In the genomic region with DNA sequence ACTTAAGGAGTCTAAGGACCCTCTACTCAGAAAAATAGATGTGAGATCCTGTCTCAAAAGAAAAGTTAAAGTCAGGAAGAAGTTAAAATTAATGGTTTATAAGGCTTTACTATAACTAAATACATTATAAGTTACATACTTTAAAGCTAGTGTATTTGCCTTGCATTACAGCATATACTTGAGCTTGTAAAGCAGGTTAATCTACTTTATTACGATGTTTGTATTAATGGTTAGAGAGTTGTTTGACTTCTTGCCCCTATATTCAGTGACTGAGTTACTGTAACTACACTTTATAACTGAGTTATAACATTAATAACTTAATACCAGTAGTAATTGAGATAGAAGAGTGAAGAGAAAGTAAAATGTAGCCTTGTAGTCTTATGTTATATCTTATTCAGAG, we compare ENCODE assay signal across 10 cellular contexts. TPM values are rescaled to one million over a fixed set of nuclear protein-coding genes. Genes with fewer than 3 reads are reported as not detected.
DNase-seq lines count a peak whose midpoint lies in the region; ATAC-seq and TF ChIP-seq lines count a peak whose summit lies in the region.
"Had no signal": no experiment of that assay in that cellular context is flagged by ENCODE, and none has a peak within 500 bp of the region (broad histone marks: within the 10 kb centered on the region; RNA-seq: fewer than 3 reads in every experiment).

No MANE protein-coding gene starts in this region.

- CTCF ChIA-PET in PC-3 (lab: Charles Lee), result no interaction called here

- no peak overlapping the region for H3K9ac ChIP-seq in PC-3 (ENCODE audit: low read length)

- peaks cover 100% of the 10 kb centered on the region for H3K79me2 ChIP-seq in PC-3 (ENCODE audit: low read length)

- peak overlapping the region; percentile 69 for H3K27ac Mint-ChIP-seq in activated naive CD4-positive, alpha-beta T cell treated with anti-CD3 and anti-CD28 coated beads, Interleukin-2, amount 50 U/mL, for 24 hours
- H3K27ac Mint-ChIP-seq in activated naive CD4-positive, alpha-beta T cell treated with anti-CD3 and anti-CD28 coated beads, Interleukin-2, amount 50 U/mL, for 72 hours, result peak overlapping the region in 1 of 2 donors; percentile 40

- no peak for TF ChIP-seq CTCF in PC-3 (conservative IDR thresholded peaks at IDR 0.05; ENCODE audit: low read depth, low read length)
- TF ChIP-seq CTCF in thyroid gland (IDR thresholded peaks at IDR 0.05), result no peak

- 61 to 65% methylated on average over 1 of the region's 1 CpG for whole genome bisulfite sequencing in thyroid gland, 2 donors

- H4K20me1 ChIP-seq in PC-3 (ENCODE audit: low read length), result peaks cover 86% of the 10 kb centered on the region

- H3K36me3 ChIP-seq in PC-3 (ENCODE audit: low read depth, low read length), result peaks cover 41% of the 10 kb centered on the region
- peaks cover 4 to 8% of the 10 kb centered on the region in 2 donors for H3K36me3 ChIP-seq in thyroid gland

- no peaks in the 10 kb centered on the region for H3K9me2 ChIP-seq in PC-3 (replicated peaks; ENCODE audit: low read length)

- no peaks in the 10 kb centered on the region for H3K9me3 Mint-ChIP-seq in activated naive CD4-positive, alpha-beta T cell treated with anti-CD3 and anti-CD28 coated beads, Interleukin-2, amount 50 U/mL, for 24 hours
- no peaks in the 10 kb centered on the region for H3K9me3 Mint-ChIP-seq in activated naive CD4-positive, alpha-beta T cell treated with anti-CD3 and anti-CD28 coated beads, Interleukin-2, amount 50 U/mL, for 72 hours

- H3K4me3 Mint-ChIP-seq in activated naive CD4-positive, alpha-beta T cell treated with anti-CD3 and anti-CD28 coated beads, Interleukin-2, amount 50 U/mL, for 24 hours, result peak overlapping the region; percentile 74

- no peaks in the 10 kb centered on the region for H3K27me3 Mint-ChIP-seq in activated naive CD4-positive, alpha-beta T cell treated with anti-CD3 and anti-CD28 coated beads, Interleukin-2, amount 50 U/mL, for 24 hours

- peaks cover 6% of the 10 kb centered on the region for H3K36me3 Mint-ChIP-seq in activated naive CD4-positive, alpha-beta T cell treated with anti-CD3 and anti-CD28 coated beads, Interleukin-2, amount 50 U/mL, for 24 hours
- peaks cover 0 to 10% of the 10 kb centered on the region in 2 donors for H3K36me3 Mint-ChIP-seq in activated naive CD4-positive, alpha-beta T cell treated with anti-CD3 and anti-CD28 coated beads, Interleukin-2, amount 50 U/mL, for 72 hours

- BruUV-seq in PC-3 (replicated peaks; lab: Mats Ljungman, UMichigan), result no TSS peak

- in situ Hi-C loops in ACHN (cut with HindIII; ENCODE audit: low pct_ligation_motif_present, low pct_unique_long_range_greater_than_20kb, low sequenced_read_pairs), result no loop called here

- H3K27ac ChIP-seq in PC-3 (ENCODE audit: low read length) (peak overlapping the region; percentile 24), thyroid gland (peak overlapping the region in 2 of 3 donors; percentile 33 to 57)

- H3K4me1 Mint-ChIP-seq in activated naive CD4-positive, alpha-beta T cell treated with anti-CD3 and anti-CD28 coated beads, Interleukin-2, amount 50 U/mL, for 24 hours, result peaks cover 60% of the 10 kb centered on the region

- H3K4me3 ChIP-seq in PC-3 (ENCODE audit: low read length) (peak overlapping the region; percentile 13; the same call in 1 of the 2 replicates), thyroid gland (replicated peaks in 1 of 3) (no peak overlapping the region)

- H3K27me3 ChIP-seq in PC-3 (ENCODE audit: low read length), result no peaks in the 10 kb centered on the region
- H3K27me3 ChIP-seq in thyroid gland, result no peaks in the 10 kb centered on the region
- H3K27me3 ChIP-seq: BE2C had no signal

- ATAC-seq in activated naive CD4-positive, alpha-beta T cell treated with anti-CD3 and anti-CD28 coated beads, Interleukin-2, amount 50 U/mL, for 72 hours, result no peak
- ATAC-seq in PC-3 (peak; percentile 75), left colon (peak; percentile 32), HG02938 (IDR thresholded peaks at IDR 0.05; ENCODE audit: unreplicated experiment) (no peak)

- intact Hi-C loops in PC-3 (cut with micrococcal nuclease) (no loop called here), left colon (cut with DNase I, micrococcal nuclease) (no loop called here), thyroid gland (cut with DNase I) (no loop called here)

- no peak for DNase-seq in activated naive CD4-positive, alpha-beta T cell treated with anti-CD3 and anti-CD28 coated beads, Interleukin-2, amount 50 U/mL, for 72 hours (ENCODE audit: low spot score in 2 of 2)
- peak; percentile 75 for DNase-seq in PC-3
- DNase-seq in left colon, result no peak
- DNase-seq in thyroid gland, result no peak
- DNase-seq in ACHN, result no peak
- DNase-seq in AG08395 (ENCODE audit: low spot score), result no peak
- DNase-seq: BE2C, NCI-H446 had no signal

- no peak for TF ChIP-seq POLR2A in thyroid gland (IDR thresholded peaks at IDR 0.05)

- POLR2A ChIA-PET in PC-3 (lab: Charles Lee; ENCODE audit: unreplicated experiment), result interaction anchor here (0.6 to 1.0 kb wide), 3 partner anchors 36 to 392 kb away, joined by 3 to 9 read pairs (median 4); no protein-coding TSS in a partner anchor

- H2AFZ ChIP-seq in PC-3 (ENCODE audit: low read length), result no peak overlapping the region

- H3K9me3 ChIP-seq in PC-3 (ENCODE audit: low read length) (no peaks in the 10 kb centered on the region), thyroid gland (no peaks in the 10 kb centered on the region)
- H3K9me3 ChIP-seq: BE2C had no signal

- peak overlapping the region; percentile 65 for H3K4me2 ChIP-seq in PC-3 (ENCODE audit: low read length)

- no peaks in the 10 kb centered on the region for H3F3A ChIP-seq in PC-3 (ENCODE audit: low read length, unreplicated experiment)

- H3K4me1 ChIP-seq in PC-3 (ENCODE audit: insufficient read depth, low read length) (peaks cover 43% of the 10 kb centered on the region), thyroid gland (peaks cover 63 to 64% of the 10 kb centered on the region in 2 donors)
- H3K4me1 ChIP-seq: BE2C had no signal

RNA-seq across cellular contexts. Expression of a gene that starts 22.8 kb away (rescaled TPM):
- 100 to 1,000 TPM; 156 to 184 TPM for total RNA-seq in activated naive CD4-positive, alpha-beta T cell treated with anti-CD3 and anti-CD28 coated beads, Interleukin-2, amount 50 U/mL, for 72 hours
- total RNA-seq in PC-3 (2014; rRNA removed), result 241 and 269 TPM in 2 replicates
- total RNA-seq in left colon, result 100 to 1,000 TPM; 295 to 329 TPM
- 100 to 1,000 TPM; 250 to 474 (median 364) TPM for total RNA-seq in thyroid gland

Comparison
In these comparisons a context has a peak if more than half of its experiments do, and no peak if none do; other contexts are left out.
1. ATAC-seq: peak in PC-3 (single experiment) and left colon (single experiment); none in activated naive CD4-positive, alpha-beta T cell treated with anti-CD3 and anti-CD28 coated beads, Interleukin-2, amount 50 U/mL, for 72 hours (0 of 2) and HG02938 (single experiment).